Comparison of ENCODE assay signal across 2 cellular contexts in genomic region chr7:12407652-12408051, GRCh38. TPM values are rescaled to one million over a fixed set of nuclear protein-coding genes. Genes with fewer than 3 reads are reported as not detected.
"Had no signal": no experiment of that assay in that cellular context is flagged by ENCODE, and none has a peak within 500 bp of the region (broad histone marks: within the 10 kb centered on the region; RNA-seq: fewer than 3 reads in every experiment).

No MANE protein-coding gene starts in this region.

RNA-seq across cellular contexts. Expression of gene VWDE, which starts 4.0 kb away (rescaled TPM):
- total RNA-seq: GM23248, HFFc6 had no signal
- polyA plus RNA-seq: GM23248 had no signal
